In the genomic region with DNA sequence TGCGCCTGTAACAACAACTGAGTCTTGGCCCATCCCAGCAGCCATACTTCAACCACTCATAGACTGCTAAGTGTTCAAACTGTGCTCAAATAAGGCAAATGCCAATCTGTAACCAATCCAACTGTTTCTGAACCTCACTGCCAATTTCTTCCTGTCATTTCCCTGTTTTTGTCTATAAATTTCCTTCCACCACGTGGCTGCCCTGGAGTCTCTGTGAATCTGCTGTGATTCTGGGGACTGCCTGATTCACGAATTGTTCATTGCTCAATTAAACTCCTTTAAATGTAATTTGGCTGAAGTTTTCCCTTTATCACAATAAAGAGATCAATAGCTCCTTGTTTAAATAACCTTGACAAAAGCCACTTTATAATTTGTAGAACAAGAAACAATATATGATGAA, we compare ENCODE assay signal across 20 cellular contexts. TPM values are rescaled to one million over a fixed set of nuclear protein-coding genes. Genes with fewer than 3 reads are reported as not detected.
"Had no signal": no experiment of that assay in that cellular context is flagged by ENCODE, and none has a peak within 500 bp of the region (broad histone marks: within the 10 kb centered on the region; RNA-seq: fewer than 3 reads in every experiment).

No MANE protein-coding gene starts in this region.

- H3K36me3 ChIP-seq: prostate gland had no signal

- H3K4me3 ChIP-seq: prostate gland had no signal

- H3K27ac ChIP-seq: prostate gland had no signal

- DNase-seq: activated CD4-positive, alpha-beta T cell treated with anti-CD3 and anti-CD28 coated beads, Interleukin-2, amount 10 ng/mL, durations not matched to agents 24 days and 14 days; activated CD4-positive, CD25-positive, alpha-beta regulatory T cell; activated CD8-positive, alpha-beta T cell treated with anti-CD3 and anti-CD28 coated beads for 36 hours; activated naive CD4-positive, alpha-beta T cell; activated naive CD8-positive, alpha-beta T cell treated with anti-CD3 and anti-CD28 coated beads for 36 hours; activated T-cell treated with anti-CD3 and anti-CD28 coated beads, Interleukin-2, amount 50 U/mL, for 1 hour; amniotic stem cell; endodermal cell; foreskin melanocyte; glutamatergic neuron; kidney; mammary epithelial cell; midbrain; right cardiac atrium; stimulated activated CD4-positive, alpha-beta T cell treated with anti-CD3 and anti-CD28 coated beads, Interleukin-15, amount 100 ng/mL, for 24 hours; stimulated activated CD4-positive, alpha-beta T cell treated with anti-CD3 and anti-CD28 coated beads, Interleukin-2, amount 100 ng/mL, for 48 hours; T-helper 9 cell had no signal

- FAIRE-seq: kidney had no signal

- H3K9me3 ChIP-seq: prostate gland had no signal

- H3K4me1 ChIP-seq: prostate gland had no signal

- ATAC-seq: activated CD8-positive, alpha-beta T cell treated with anti-CD3 and anti-CD28 coated beads for 36 hours; activated T-helper 17 cell treated with anti-CD3 and anti-CD28 coated beads, Interleukin-2, amount 50 U/mL, for 72 hours; left lobe of liver; right cardiac atrium had no signal

RNA-seq across cellular contexts. Expression of gene FREM2, which starts 50.8 kb away (rescaled TPM):
- total RNA-seq: activated CD8-positive, alpha-beta T cell treated with anti-CD3 and anti-CD28 coated beads for 36 hours; activated naive CD8-positive, alpha-beta T cell treated with anti-CD3 and anti-CD28 coated beads for 36 hours; activated T-helper 17 cell treated with anti-CD3 and anti-CD28 coated beads, Interleukin-2, amount 50 U/mL, for 72 hours had no signal
